Comparison of ENCODE assay signal across 1 cellular context in genomic region chr15:65612616-65612946, GRCh38.
TF ChIP-seq lines count a peak whose summit lies in the region.

No MANE protein-coding gene starts in this region.

TF ChIP-seq in GM23338, 12 proteins besides CTCF, POLR2A, EP300 and RAD21 (continued from another document):
- no peak for TF ChIP-seq ZNF462 (CRISPR knock-in tag; IDR thresholded peaks at IDR 0.05)
